ENCODE assay signal across 5 cellular contexts in the genomic region with DNA sequence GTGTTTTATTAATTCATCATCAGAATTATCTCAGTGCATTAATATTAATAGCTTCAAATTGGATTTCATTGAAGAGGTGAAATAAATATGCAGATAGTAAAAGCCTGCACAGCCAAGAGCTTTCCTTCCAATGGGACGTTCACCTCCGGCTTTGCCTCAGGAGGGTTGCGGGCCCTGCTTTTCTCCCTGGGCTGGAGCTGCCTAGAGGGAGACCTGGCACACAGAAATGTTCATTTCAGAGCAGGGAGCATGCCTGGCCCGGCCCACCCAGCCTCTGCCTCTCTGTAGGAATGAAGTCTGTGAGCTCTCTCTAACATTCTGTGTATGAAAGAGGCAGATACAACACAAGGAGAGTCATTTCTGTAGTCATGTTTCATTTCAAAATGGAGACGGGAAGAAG.
"Had no signal": no experiment of that assay in that cellular context is flagged by ENCODE, and none has a peak within 500 bp of the region (broad histone marks: within the 10 kb centered on the region; RNA-seq: fewer than 3 reads in every experiment).

No MANE protein-coding gene starts in this region.

- DNase-seq: H9, HCEC 1CT, IMR-90 had no signal

- H3K4me3 ChIP-seq: GM23338, K562 had no signal

- ATAC-seq: GM23338, K562 had no signal
